ENCODE assay signal across 9 cellular contexts in genomic region chr14:87888136-87888999, GRCh38.
DNase-seq lines count a peak whose midpoint lies in the region; ATAC-seq, FAIRE-seq and TF ChIP-seq lines count a peak whose summit lies in the region.
"Had no signal": no experiment of that assay in that cellular context is flagged by ENCODE, and none has a peak within 500 bp of the region (broad histone marks: within the 10 kb centered on the region; RNA-seq: fewer than 3 reads in every experiment).

No MANE protein-coding gene starts in this region.

- CTCF ChIA-PET in GM12878 (lab: Yijun Ruan, JAX), result interaction anchor here (0.6 to 1.5 kb wide), 4 partner anchors 10 to 490 kb away, joined by 3 to 5 read pairs (median 4); no protein-coding TSS in a partner anchor

- H3K9me3 ChIP-seq in GM12878 (replicated peaks; ENCODE audit: control insufficient read depth, insufficient read depth, low read length), result no peaks in the 10 kb centered on the region; the same call in 2 of the 3 replicates
- H3K9me3 ChIP-seq in osteoblast (ENCODE audit: low read depth, low read length), result no peaks in the 10 kb centered on the region

- no peak for FAIRE-seq in GM12878 (lab: Jason Lieb, UNC)

- H3K4me3 Mint-ChIP-seq in stimulated activated memory B cell treated with anti-CD40 and anti-IgM and Interleukin-4, amounts not matched to agents 10 μg/mL and 1 μg/mL and 100 μg/mL, for 72 hours, result no peak overlapping the region
- H3K4me3 Mint-ChIP-seq: central memory CD8-positive, alpha-beta T cell had no signal

- H3K79me2 ChIP-seq in KMS-11 (ENCODE audit: insufficient read depth, low read depth) (no peaks in the 10 kb centered on the region), GM12878 (ENCODE audit: control insufficient read depth, insufficient read depth, low read length) (no peaks in the 10 kb centered on the region), osteoblast (ENCODE audit: insufficient read depth, low read length) (no peaks in the 10 kb centered on the region)

- no peak for TF ChIP-seq POLR2A in GM12878 (IDR thresholded peaks at IDR 0.05; ENCODE audit: low read depth, low read length)

- H3K4me1 Mint-ChIP-seq in stimulated activated memory B cell treated with anti-CD40 and anti-IgM and Interleukin-4, amounts not matched to agents 10 μg/mL and 1 μg/mL and 100 μg/mL, for 72 hours, result no peaks in the 10 kb centered on the region
- H3K4me1 Mint-ChIP-seq: central memory CD8-positive, alpha-beta T cell had no signal

- SMC1A ChIA-PET in GM12878 (lab: Charles Lee; ENCODE audit: uncharacterized antibody, unreplicated experiment), result no interaction called here

- DNase-seq in ELF-1 (ENCODE audit: low read depth, low spot score) (peak; percentile 64), GM12878 (ENCODE audit: low read depth, low spot score) (no peak), osteoblast (ENCODE audit: insufficient read length, low spot score, missing footprints) (no peak)

- H3K9me3 Mint-ChIP-seq in stimulated activated memory B cell treated with anti-CD40 and anti-IgM and Interleukin-4, amounts not matched to agents 10 μg/mL and 1 μg/mL and 100 μg/mL, for 72 hours, result no peaks in the 10 kb centered on the region
- H3K9me3 Mint-ChIP-seq: central memory CD8-positive, alpha-beta T cell had no signal

- H3K27me3 ChIP-seq in KMS-11 (ENCODE audit: insufficient read depth, low read depth) (no peaks in the 10 kb centered on the region), GM12878 (replicated peaks in 1 of 2; ENCODE audit: control insufficient read depth in 2 of 2, insufficient read depth in 2 of 2, low read length in 1 of 2) (no peaks in the 10 kb centered on the region), osteoblast (ENCODE audit: insufficient read depth, low read length) (no peaks in the 10 kb centered on the region)

- no peak overlapping the region for H2AFZ ChIP-seq in KMS-11 (ENCODE audit: low read depth)
- no peak overlapping the region for H2AFZ ChIP-seq in GM12878 (ENCODE audit: control insufficient read depth, low read depth, low read length)
- no peak overlapping the region for H2AFZ ChIP-seq in osteoblast (ENCODE audit: low read length)

- H3K4me1 ChIP-seq in KMS-11 (ENCODE audit: low read depth, poor library complexity, severe bottlenecking) (no peaks in the 10 kb centered on the region), GM12878 (ENCODE audit: control insufficient read depth, insufficient read depth, low read length) (no peaks in the 10 kb centered on the region), osteoblast (ENCODE audit: insufficient read depth, low read length) (no peaks in the 10 kb centered on the region)

- POLR2A ChIA-PET in GM12878 (lab: Charles Lee), result no interaction called here

- H3K27ac Mint-ChIP-seq in stimulated activated memory B cell treated with anti-CD40 and anti-IgM and Interleukin-4, amounts not matched to agents 10 μg/mL and 1 μg/mL and 100 μg/mL, for 72 hours, result no peak overlapping the region

- H3K36me3 Mint-ChIP-seq in stimulated activated memory B cell treated with anti-CD40 and anti-IgM and Interleukin-4, amounts not matched to agents 10 μg/mL and 1 μg/mL and 100 μg/mL, for 72 hours, result no peaks in the 10 kb centered on the region

- TF ChIP-seq RAD21 in GM12878 (IDR thresholded peaks at IDR 0.05; ENCODE audit: insufficient read depth, low read depth, low read length), result peak; percentile 44; the same call in 1 of the 2 replicates

- H3K27ac ChIP-seq in 22Rv1 (no peak overlapping the region), KMS-11 (no peak overlapping the region), GM12878 (ENCODE audit: control insufficient read depth, insufficient read depth) (no peak overlapping the region), osteoblast (ENCODE audit: low read depth, low read length) (no peak overlapping the region)

- WGBS in GM12878 (ENCODE audit: insufficient coverage, insufficient replicate concordance, low lambda C conversion rate, missing lambda C conversion rate), result 27% methylated on average over 20 of the region's 20 CpGs

- no peak overlapping the region for H3K4me2 ChIP-seq in KMS-11
- H3K4me2 ChIP-seq in GM12878 (ENCODE audit: control insufficient read depth, insufficient read depth), result no peak overlapping the region
- no peak overlapping the region for H3K4me2 ChIP-seq in osteoblast (ENCODE audit: insufficient read depth, low read length)

- no TSS peak for BruUV-seq in GM12878 (replicated peaks; lab: Mats Ljungman, UMichigan)

- peaks cover 8% of the 10 kb centered on the region for H3K27me3 Mint-ChIP-seq in stimulated activated memory B cell treated with anti-CD40 and anti-IgM and Interleukin-4, amounts not matched to agents 10 μg/mL and 1 μg/mL and 100 μg/mL, for 72 hours

- in situ Hi-C loops in GM12878 (cut with MboI), result no loop called here

- H3K4me3 ChIP-seq in KMS-11 (IDR thresholded peaks at IDR 0.05; ENCODE audit: insufficient read depth, low read depth, low read length) (no peak overlapping the region), GM12878 (no peak overlapping the region), osteoblast (ENCODE audit: insufficient read depth, low read length) (no peak overlapping the region)

- H3K9ac ChIP-seq in KMS-11, result no peak overlapping the region
- no peak overlapping the region for H3K9ac ChIP-seq in GM12878 (ENCODE audit: control insufficient read depth, insufficient read depth, low read length)

- TF ChIP-seq CTCF in 22Rv1 (IDR thresholded peaks at IDR 0.05) (peak; percentile 92), KMS-11 (conservative IDR thresholded peaks at IDR 0.05; ENCODE audit: low read depth, low read length) (peak; percentile 28; the same call in 1 of the 2 replicates), GM12878 (IDR thresholded peaks at IDR 0.05 in 2 of 3, conservative IDR thresholded peaks at IDR 0.05 in 1 of 3; ENCODE audit: control insufficient read depth in 2 of 3, extremely low read depth in 1 of 3, insufficient read depth in 1 of 3, low read depth in 3 of 3, low read length in 3 of 3) (peak; percentile 49 to 67 (median 64)), osteoblast (IDR thresholded peaks at IDR 0.05; ENCODE audit: extremely low read depth, low read depth, low read length) (peak; percentile 43)

- H3K36me3 ChIP-seq in KMS-11 (ENCODE audit: insufficient read depth) (no peaks in the 10 kb centered on the region), GM12878 (ENCODE audit: control insufficient read depth in 2 of 2, insufficient read depth in 2 of 2, low read length in 1 of 2) (no peaks in the 10 kb centered on the region), osteoblast (ENCODE audit: insufficient read depth, low read length) (no peaks in the 10 kb centered on the region)

- intact Hi-C loops in GM12878 (cut with micrococcal nuclease; ENCODE audit: unreplicated experiment), result no loop called here

- RAD21 ChIA-PET in GM12878 (lab: Charles Lee; ENCODE audit: unreplicated experiment), result no interaction called here

- ATAC-seq in GM12878, result peak; percentile 57
- ATAC-seq in stimulated activated memory B cell treated with anti-CD40 and anti-IgM and Interleukin-4, amounts not matched to agents 10 μg/mL and 1 μg/mL and 100 μg/mL, for 72 hours, result no peak
- no peak for ATAC-seq in GM21515 (IDR thresholded peaks at IDR 0.05; ENCODE audit: unreplicated experiment)
- no peak for ATAC-seq in GM21529 (IDR thresholded peaks at IDR 0.05; ENCODE audit: unreplicated experiment)

- H4K20me1 ChIP-seq in KMS-11 (ENCODE audit: insufficient read depth) (no peaks in the 10 kb centered on the region), GM12878 (ENCODE audit: control insufficient read depth, insufficient read depth) (no peaks in the 10 kb centered on the region), osteoblast (ENCODE audit: insufficient read depth, low read length) (no peaks in the 10 kb centered on the region)

- TF ChIP-seq EP300 in GM12878 (IDR thresholded peaks at IDR 0.05; ENCODE audit: borderline replicate concordance in 1 of 2, control insufficient read depth in 1 of 2, low read depth in 2 of 2, low read length in 2 of 2), result no peak

TF ChIP-seq in GM12878, 131 proteins besides CTCF, POLR2A, EP300 and RAD21:
- no peak for TF ChIP-seq TARDBP (IDR thresholded peaks at IDR 0.05; ENCODE audit: borderline replicate concordance)
- TF ChIP-seq MEF2B (IDR thresholded peaks at IDR 0.05; ENCODE audit: partially characterized antibody, poor library complexity, severe bottlenecking), result no peak
- no peak for TF ChIP-seq ZBTB33 (IDR thresholded peaks at IDR 0.05)
TF ChIP-seq in GM12878: peak in this region for 0.

Comparison
In these comparisons a context has a peak if more than half of its experiments do, and no peak if none do; other contexts are left out.
1. CTCF ChIP-seq: peak in every context shown above with its lines; median percentile 92 in 22Rv1; 64 in GM12878; 43 in osteoblast; 28 in KMS-11.